Comparison of ENCODE assay signal across 8 cellular contexts in genomic region chr15:48330855-48331795, GRCh38. TPM values are rescaled to one million over a fixed set of nuclear protein-coding genes. Genes with fewer than 3 reads are reported as not detected.
DNase-seq lines count a peak whose midpoint lies in the region; TF ChIP-seq lines count a peak whose summit lies in the region.

Gene DUT, plus strand, starts transcription at chr15:48331429. Its CDS starts 87 bp downstream, at chr15:48331516.

- no peak for TF ChIP-seq CTCF in HFF-Myc (IDR thresholded peaks at IDR 0.05; ENCODE audit: low read depth, low read length, missing control alignments)
- TF ChIP-seq CTCF in ascending aorta (IDR thresholded peaks at IDR 0.05), result no peak

- H3K27ac ChIP-seq in ascending aorta, result peak within 1 kb of the TSS; percentile 92 to 98

- H3K36me3 ChIP-seq in ascending aorta, result peaks cover 8 to 12% of the 10 kb centered on the region in 2 donors

- peak; percentile 32 for DNase-seq in HFF-Myc (ENCODE audit: extremely low read depth, low read depth)
- peak; percentile 61 for DNase-seq in MV-4-11 (lab: John Stamatoyannopoulos, UW)
- peak; percentile 27 to 91 for DNase-seq in ascending aorta (ENCODE audit: low spot score in 2 of 2)
- DNase-seq in hepatic stellate cell (ENCODE audit: low spot score), result peak; percentile 72
- DNase-seq in retina, result peak; percentile 97
- no peak for DNase-seq in OCI-M2 (lab: John Stamatoyannopoulos, UW; ENCODE audit: unreplicated experiment)

- H3K9me3 ChIP-seq in ascending aorta, result no peaks in the 10 kb centered on the region

- TF ChIP-seq POLR2A in GM10847 (IDR thresholded peaks at IDR 0.05; ENCODE audit: extremely low read depth, insufficient read length), result peak; percentile 74

- intact Hi-C loops in T-helper 2 cell treated with Interferon-gamma antibody and Interleukin-4, amounts not matched to agents 100 ng/mL and 5 ng/mL, for 36 hours (cut with micrococcal nuclease), result loop anchor here (1.0 to 10.0 kb wide), 5 partner anchors 22 to 826 kb away; partner anchors contain the start of genes CEP152, COPS2 and SHC4
- intact Hi-C loops in ascending aorta (cut with DNase I), result loop anchor here (1.0 to 2.0 kb wide), 2 partner anchors 44 to 614 kb away; partner anchors contain the start of gene SEMA6D

- H3K4me1 ChIP-seq in ascending aorta, result peaks cover 4 to 12% of the 10 kb centered on the region in 2 donors

- H3K27me3 ChIP-seq in ascending aorta, result no peaks in the 10 kb centered on the region

- H3K4me3 ChIP-seq in HFF-Myc (replicated peaks; ENCODE audit: low read depth, low read length), result peak within 1 kb of the TSS; percentile 84
- H3K4me3 ChIP-seq in ascending aorta, result peak within 1 kb of the TSS; percentile 70 to 89

RNA-seq across cellular contexts. Expression of gene DUT, which starts in this region (rescaled TPM):
- 262 and 264 TPM in 2 replicates for total RNA-seq in T-helper 2 cell treated with Interferon-gamma antibody and Interleukin-4, amounts not matched to agents 100 ng/mL and 5 ng/mL, for 36 hours
- 150 TPM for total RNA-seq in ascending aorta
